ENCODE assay signal across 25 cellular contexts in the genomic region with DNA sequence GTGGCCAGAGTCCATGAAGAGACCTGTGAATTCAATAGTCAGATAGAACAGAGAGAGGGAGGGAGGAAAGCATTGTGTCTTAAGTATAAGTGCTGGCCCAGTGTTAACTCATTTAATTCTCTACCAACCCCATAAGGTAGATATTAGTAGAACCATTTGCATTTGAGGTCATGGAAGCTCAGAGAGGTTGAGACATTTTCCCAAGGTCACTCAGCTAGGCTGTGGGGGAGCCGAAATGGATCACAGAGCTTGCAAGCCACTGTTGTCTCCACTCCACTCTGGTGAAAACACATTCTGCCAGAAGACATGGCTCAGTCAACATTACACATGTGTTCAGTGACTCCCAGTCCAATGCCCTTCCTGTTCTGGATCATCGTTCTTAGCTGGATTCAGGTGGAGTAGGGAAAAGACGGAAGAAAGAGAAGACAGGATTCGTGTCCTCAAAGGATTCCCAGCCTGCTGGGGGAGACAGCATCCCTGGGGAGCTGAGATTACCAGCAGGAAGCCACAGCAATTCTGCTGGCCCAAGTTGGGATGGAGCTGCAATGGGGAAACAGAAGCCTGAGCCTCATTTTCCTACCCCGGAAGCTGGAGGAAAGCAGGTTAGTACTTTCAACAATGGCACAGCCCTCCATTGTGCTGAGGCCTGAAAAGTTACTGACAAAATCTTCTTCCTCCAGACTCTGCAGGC. TPM values are rescaled to one million over a fixed set of nuclear protein-coding genes. Genes with fewer than 3 reads are reported as not detected.
DNase-seq lines count a peak whose midpoint lies in the region; ATAC-seq, FAIRE-seq and TF ChIP-seq lines count a peak whose summit lies in the region.
"Had no signal": no experiment of that assay in that cellular context is flagged by ENCODE, and none has a peak within 500 bp of the region (broad histone marks: within the 10 kb centered on the region; RNA-seq: fewer than 3 reads in every experiment).

No MANE protein-coding gene starts in this region.

- H4K91ac ChIP-seq in H1 (replicated peaks; ENCODE audit: insufficient read length, low read length), result no peak overlapping the region

- H3K14ac ChIP-seq in H1 (ENCODE audit: insufficient read length), result no peak overlapping the region

- ATAC-seq in GM18502 (IDR thresholded peaks at IDR 0.05; ENCODE audit: poor library complexity, unreplicated experiment) (no peak), GM21515 (IDR thresholded peaks at IDR 0.05; ENCODE audit: unreplicated experiment) (no peak)
- ATAC-seq in stimulated activated effector memory CD8-positive, alpha-beta T cell treated with anti-CD3 and anti-CD28 coated beads, Interleukin-12 subunit alpha, Interleukin-12 subunit beta, amount 100 ng/mL, for 72 hours, result no peak
- ATAC-seq: GM23338 had no signal

- H2BK5ac ChIP-seq in H1 (ENCODE audit: low read depth, low read length), result no peak overlapping the region

- H3K4me1 ChIP-seq in H1 (replicated peaks in 1 of 4; ENCODE audit: control insufficient read depth in 3 of 4, insufficient read depth in 4 of 4, low read length in 3 of 4) (no peaks in the 10 kb centered on the region; a peak in 1 of 7 replicates), osteoblast (ENCODE audit: insufficient read depth, low read length) (peaks cover 5% of the 10 kb centered on the region)

- no peak overlapping the region for H3K4me3 Mint-ChIP-seq in stimulated activated effector memory CD8-positive, alpha-beta T cell treated with anti-CD3 and anti-CD28 coated beads, Interleukin-12 subunit alpha, Interleukin-12 subunit beta, amount 100 ng/mL, for 72 hours
- H3K4me3 Mint-ChIP-seq: CD4-positive, CD25-positive, alpha-beta regulatory T cell; GM23338 had no signal

- H2BK12ac ChIP-seq in H1 (ENCODE audit: low read depth, low read length), result no peak overlapping the region

- CTCF ChIA-PET in H1 (lab: Charles Lee; ENCODE audit: partially characterized antibody), result interaction anchor here (0.5 to 1.6 kb wide), 6 partner anchors 8 to 135 kb away, joined by 3 to 5 read pairs (median 3); no protein-coding TSS in a partner anchor

- WGBS in H1 (ENCODE audit: extremely low coverage in 1 of 2, insufficient coverage in 1 of 2, insufficient read length in 1 of 2, insufficient replicate concordance in 2 of 2, low coverage in 1 of 2, low lambda C conversion rate in 2 of 2, missing lambda C conversion rate in 1 of 2), 2 experiments, result 83% methylated on average over 5 of the region's 5 CpGs; no CpG with 5 or more reads in 1 of the 2 experiments

- no peaks in the 10 kb centered on the region for H3K36me3 Mint-ChIP-seq in stimulated activated effector memory CD8-positive, alpha-beta T cell treated with anti-CD3 and anti-CD28 coated beads, Interleukin-12 subunit alpha, Interleukin-12 subunit beta, amount 100 ng/mL, for 72 hours
- H3K36me3 Mint-ChIP-seq: CD4-positive, CD25-positive, alpha-beta regulatory T cell had no signal

- H2BK15ac ChIP-seq in H1 (ENCODE audit: low read length), result no peak overlapping the region

- TF ChIP-seq CTCF in H1 (IDR thresholded peaks at IDR 0.05; ENCODE audit: control extremely low read depth in 1 of 3, insufficient read depth in 1 of 3, low read depth in 1 of 3, low read length in 3 of 3) (no peak), osteoblast (IDR thresholded peaks at IDR 0.05; ENCODE audit: extremely low read depth, low read depth, low read length) (no peak)

- H3K79me2 ChIP-seq in H1 (ENCODE audit: control insufficient read depth in 1 of 2, insufficient read depth in 2 of 2, low read length in 2 of 2) (no peaks in the 10 kb centered on the region), osteoblast (ENCODE audit: insufficient read depth, low read length) (no peaks in the 10 kb centered on the region)

- no peak overlapping the region for H3K27ac Mint-ChIP-seq in stimulated activated effector memory CD8-positive, alpha-beta T cell treated with anti-CD3 and anti-CD28 coated beads, Interleukin-12 subunit alpha, Interleukin-12 subunit beta, amount 100 ng/mL, for 72 hours
- H3K27ac Mint-ChIP-seq: CD4-positive, CD25-positive, alpha-beta regulatory T cell; GM23338 had no signal

- no peak overlapping the region for H4K8ac ChIP-seq in H1 (ENCODE audit: extremely low read depth, insufficient read depth, low read length)

- H3K36me3 ChIP-seq in H1 (ENCODE audit: control insufficient read depth in 2 of 4, insufficient read depth in 4 of 4, low read length in 3 of 4), result no peaks in the 10 kb centered on the region
- H3K36me3 ChIP-seq in osteoblast (ENCODE audit: insufficient read depth, low read length), result no peaks in the 10 kb centered on the region
- H3K36me3 ChIP-seq: HAP-1, SJSA1 had no signal

- no peaks in the 10 kb centered on the region for H3K23me2 ChIP-seq in H1 (ENCODE audit: low read depth, low read length)

- H2AFZ ChIP-seq in H1 (ENCODE audit: low read length) (no peak overlapping the region), osteoblast (ENCODE audit: low read length) (no peak overlapping the region)
- H2AFZ ChIP-seq: GM23338 had no signal

- no peak overlapping the region for H2BK120ac ChIP-seq in H1 (replicated peaks; ENCODE audit: low read depth, low read length)

- no peak overlapping the region for H3K9ac ChIP-seq in H1 (replicated peaks in 1 of 4; ENCODE audit: extremely low read depth in 1 of 4, low read depth in 3 of 4, low read length in 3 of 4)

- H3K79me1 ChIP-seq in H1 (ENCODE audit: low read depth, low read length), result no peaks in the 10 kb centered on the region

- no peak overlapping the region for H3K23ac ChIP-seq in H1 (ENCODE audit: insufficient read length)

- no peak overlapping the region for H3K18ac ChIP-seq in H1 (ENCODE audit: extremely low read depth, low read length)

- H4K20me1 ChIP-seq in H1 (replicated peaks in 1 of 2; ENCODE audit: control insufficient read depth in 1 of 2, insufficient read depth in 2 of 2, low read length in 2 of 2), result no peaks in the 10 kb centered on the region
- no peaks in the 10 kb centered on the region for H4K20me1 ChIP-seq in osteoblast (ENCODE audit: insufficient read depth, low read length)

- H3K4ac ChIP-seq in H1 (replicated peaks; ENCODE audit: insufficient read length, low read depth, low read length), result no peak overlapping the region

- H3K9me3 Mint-ChIP-seq in stimulated activated effector memory CD8-positive, alpha-beta T cell treated with anti-CD3 and anti-CD28 coated beads, Interleukin-12 subunit alpha, Interleukin-12 subunit beta, amount 100 ng/mL, for 72 hours, result no peaks in the 10 kb centered on the region
- H3K9me3 Mint-ChIP-seq: CD4-positive, CD25-positive, alpha-beta regulatory T cell; GM23338 had no signal

- no peak overlapping the region for H3K56ac ChIP-seq in H1 (replicated peaks; ENCODE audit: insufficient read length, low read depth, low read length)

- no peak for TF ChIP-seq RAD21 in H1 (IDR thresholded peaks at IDR 0.05 in 1 of 2, conservative IDR thresholded peaks at IDR 0.05 in 1 of 2; ENCODE audit: low read depth in 2 of 2, low read length in 2 of 2)

- TF ChIP-seq POLR2A in H1 (IDR thresholded peaks at IDR 0.05; ENCODE audit: control extremely low read depth in 1 of 2, low read depth in 2 of 2, low read length in 2 of 2), result no peak

- H3K4me1 Mint-ChIP-seq in stimulated activated effector memory CD8-positive, alpha-beta T cell treated with anti-CD3 and anti-CD28 coated beads, Interleukin-12 subunit alpha, Interleukin-12 subunit beta, amount 100 ng/mL, for 72 hours, result no peaks in the 10 kb centered on the region

- no peak overlapping the region for H2AK5ac ChIP-seq in H1 (ENCODE audit: low read depth, low read length)

- H3K9me3 ChIP-seq in H1 (ENCODE audit: insufficient read depth in 2 of 2, low read depth in 1 of 2, low read length in 1 of 2), result no peaks in the 10 kb centered on the region
- H3K9me3 ChIP-seq in osteoblast (ENCODE audit: low read depth, low read length), result no peaks in the 10 kb centered on the region
- H3K9me3 ChIP-seq: HAP-1, SJSA1 had no signal

- TF ChIP-seq EP300 in H1 (IDR thresholded peaks at IDR 0.05; ENCODE audit: borderline replicate concordance in 1 of 2, low read depth in 2 of 2, low read length in 2 of 2), result no peak

- POLR2A ChIA-PET in H1 (lab: Charles Lee; ENCODE audit: partially characterized antibody), result no interaction called here

- H3K27ac ChIP-seq in H1 (ENCODE audit: low read depth, low read length) (no peak overlapping the region), osteoblast (ENCODE audit: low read depth, low read length) (no peak overlapping the region)
- H3K27ac ChIP-seq: 22Rv1, HL-60, SJSA1 had no signal

- peak; percentile 34 for DNase-seq in NCI-H146 (lab: John Stamatoyannopoulos, UW)
- no peak for DNase-seq in NCI-H146 treated with DMSO at 0.1 percent for 48 hours (lab: John Stamatoyannopoulos, UW; ENCODE audit: unreplicated experiment)
- DNase-seq in NCI-H82 treated with DMSO at 0.1 percent for 48 hours (lab: John Stamatoyannopoulos, UW; ENCODE audit: unreplicated experiment), result peak; percentile 21
- DNase-seq in H1 (ENCODE audit: low read depth in 1 of 2, low spot score in 2 of 2), result no peak
- peak; percentile 58 for DNase-seq in osteoblast (ENCODE audit: insufficient read length, low spot score, missing footprints)
- no peak for DNase-seq in stimulated activated effector memory CD8-positive, alpha-beta T cell treated with anti-CD3 and anti-CD28 coated beads, Interleukin-12 subunit alpha, Interleukin-12 subunit beta, amount 100 ng/mL, for 72 hours (ENCODE audit: low spot score in 2 of 2)
- DNase-seq: ACHN; CD4-positive, CD25-positive, alpha-beta regulatory T cell; Kasumi-1; NCI-H1092 treated with DMSO at 0.1 percent for 48 hours; NCI-H1436; NCI-H1930; NCI-H2107; NCI-H524; NCI-H774; Right ventricle myocardium superior; RPMI8226 had no signal

- H3K4me2 ChIP-seq in H1 (ENCODE audit: insufficient read depth in 1 of 2, low read depth in 2 of 2, low read length in 2 of 2) (no peak overlapping the region), osteoblast (ENCODE audit: insufficient read depth, low read length) (no peak overlapping the region)
- H3K4me2 ChIP-seq: GM23338 had no signal

- H3K27me3 ChIP-seq in H1 (replicated peaks in 1 of 4; ENCODE audit: control insufficient read depth in 3 of 4, extremely low read depth in 1 of 4, insufficient read depth in 3 of 4, low read length in 3 of 4) (no peaks in the 10 kb centered on the region; a peak in 2 of 7 replicates), osteoblast (ENCODE audit: insufficient read depth, low read length) (no peaks in the 10 kb centered on the region)
- H3K27me3 ChIP-seq: SJSA1 had no signal

- H2BK20ac ChIP-seq in H1 (ENCODE audit: low read length), result no peak overlapping the region

- no peak overlapping the region for H4K5ac ChIP-seq in H1 (ENCODE audit: insufficient read length, low read depth, low read length)

- H3K4me3 ChIP-seq in H1 (ENCODE audit: extremely low read depth in 1 of 4, insufficient read depth in 2 of 4, low read depth in 3 of 4, low read length in 4 of 4) (no peak overlapping the region), osteoblast (ENCODE audit: insufficient read depth, low read length) (no peak overlapping the region)
- H3K4me3 ChIP-seq: GM23338, HAP-1, SJSA1 had no signal

- no peak for FAIRE-seq in H1 (lab: Jason Lieb, UNC)
- FAIRE-seq: G401.6 had no signal

RNA-seq across cellular contexts. Expression of a gene that starts 27.0 kb away (rescaled TPM):
- total RNA-seq in H1 (2021; fragmentation: NEBNext Ultra II Directional; extraction: Animal tissue kit (Norgen Biotek cat#: 25700)), result 0.61 and 0.74 TPM in 2 replicates
- 0.74 and 2.3 TPM in 2 replicates for polyA plus RNA-seq in H1 (2011; rRNA removed)
- 1.1 TPM for polyA plus RNA-seq in H1 (2011; cell fraction: cytosol; rRNA removed)
- 2.0 TPM for polyA plus RNA-seq in H1 (2011; cell fraction: nucleus; rRNA removed)
- 0.32 to 1.9 TPM (median 0.65 TPM) in 4 replicates for polyA plus RNA-seq in H1 (2012, experiment 1 of 2)
- 1.4 TPM for polyA plus RNA-seq in H1 (2012, experiment 2 of 2)
- polyA plus RNA-seq in H1 (2013, experiment 1 of 2), result 0.49 TPM
- polyA plus RNA-seq in H1 (2013, experiment 2 of 2), result 0.53 TPM
- polyA minus RNA-seq in H1 (2011; rRNA and poly(A)+ RNA removed), result 1.1 and 1.3 TPM in 2 replicates
- polyA minus RNA-seq in H1 (2011; cell fraction: cytosol; rRNA and poly(A)+ RNA removed), result not detected
- 1.4 TPM for polyA minus RNA-seq in H1 (2011; cell fraction: nucleus; rRNA and poly(A)+ RNA removed)
- total RNA-seq in osteoblast, result 6.2 and 10.6 TPM in 2 replicates

Comparison
In these comparisons a context has a peak if more than half of its experiments do, and no peak if none do; other contexts are left out.
1. DNase-seq: peak in NCI-H146 (single experiment), NCI-H82 treated with DMSO at 0.1 percent for 48 hours (single experiment) and osteoblast (single experiment); none in NCI-H146 treated with DMSO at 0.1 percent for 48 hours (single experiment), H1 (0 of 2) and stimulated activated effector memory CD8-positive, alpha-beta T cell treated with anti-CD3 and anti-CD28 coated beads, Interleukin-12 subunit alpha, Interleukin-12 subunit beta, amount 100 ng/mL, for 72 hours (0 of 2).